22 cellular contexts compared by ENCODE assay signal in the genomic region with DNA sequence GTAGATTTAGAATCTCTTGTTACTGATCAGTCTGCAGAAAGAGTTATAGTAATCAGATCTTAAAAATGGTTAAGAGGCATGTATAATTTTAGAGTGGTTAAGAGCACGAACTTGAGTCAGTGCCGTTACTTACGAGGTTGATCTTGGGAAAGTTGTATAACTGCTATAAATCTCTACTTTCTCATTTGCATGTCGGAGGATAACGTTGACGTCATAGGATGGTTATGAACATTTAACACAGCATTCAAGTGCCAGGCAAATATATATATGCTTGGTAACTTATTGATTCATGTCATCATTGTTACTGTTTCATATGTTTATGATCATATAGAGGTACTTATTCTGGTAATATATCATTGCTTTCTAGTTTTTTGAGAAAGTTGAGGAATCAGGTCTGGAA.
DNase-seq lines count a peak whose midpoint lies in the region; ATAC-seq, FAIRE-seq and TF ChIP-seq lines count a peak whose summit lies in the region.
"Had no signal": no experiment of that assay in that cellular context is flagged by ENCODE, and none has a peak within 500 bp of the region (broad histone marks: within the 10 kb centered on the region; RNA-seq: fewer than 3 reads in every experiment).

No MANE protein-coding gene starts in this region.

- TF ChIP-seq EP300 in HepG2 (IDR thresholded peaks at IDR 0.05; ENCODE audit: low read depth in 2 of 2, low read length in 2 of 2), result no peak
- no peak for TF ChIP-seq EP300 in HepG2 (CRISPR knock-in tag; IDR thresholded peaks at IDR 0.05; ENCODE audit: borderline replicate concordance)

- H3K27me3 Mint-ChIP-seq in mesothelial cell of epicardium (ENCODE audit: low read depth), result no peaks in the 10 kb centered on the region
- peaks cover 12% of the 10 kb centered on the region for H3K27me3 Mint-ChIP-seq in osteocyte (ENCODE audit: unreplicated experiment)
- H3K27me3 Mint-ChIP-seq in CD8-positive, alpha-beta T cell (ENCODE audit: low read depth), result no peaks in the 10 kb centered on the region
- H3K27me3 Mint-ChIP-seq in naive thymus-derived CD4-positive, alpha-beta T cell, result peaks cover 0 to 4% (median 0%) of the 10 kb centered on the region in 5 donors
- H3K27me3 Mint-ChIP-seq: B cell; CD4-positive, CD25-positive, alpha-beta regulatory T cell; CD8-positive, alpha-beta memory T cell had no signal

- H3K4me3 Mint-ChIP-seq in mesothelial cell of epicardium (no peak overlapping the region), osteocyte (ENCODE audit: unreplicated experiment) (no peak overlapping the region)
- H3K4me3 Mint-ChIP-seq in CD8-positive, alpha-beta T cell, result no peak overlapping the region
- no peak overlapping the region for H3K4me3 Mint-ChIP-seq in naive thymus-derived CD4-positive, alpha-beta T cell
- H3K4me3 Mint-ChIP-seq: B cell; CD4-positive, CD25-positive, alpha-beta regulatory T cell; CD8-positive, alpha-beta memory T cell had no signal

- H3K4me1 Mint-ChIP-seq in mesothelial cell of epicardium (peaks cover 44% of the 10 kb centered on the region), osteocyte (ENCODE audit: unreplicated experiment) (peaks cover 26% of the 10 kb centered on the region)
- H3K4me1 Mint-ChIP-seq in CD8-positive, alpha-beta T cell (ENCODE audit: low read depth), result no peaks in the 10 kb centered on the region
- H3K4me1 Mint-ChIP-seq in naive thymus-derived CD4-positive, alpha-beta T cell, result no peaks in the 10 kb centered on the region
- H3K4me1 Mint-ChIP-seq: B cell; CD4-positive, CD25-positive, alpha-beta regulatory T cell; CD8-positive, alpha-beta memory T cell had no signal

- no peaks in the 10 kb centered on the region for H3K79me2 ChIP-seq in HepG2 (ENCODE audit: insufficient read depth, low read length)

- no peaks in the 10 kb centered on the region for H3K9me3 Mint-ChIP-seq in mesothelial cell of epicardium
- H3K9me3 Mint-ChIP-seq in osteocyte (ENCODE audit: unreplicated experiment), result no peaks in the 10 kb centered on the region
- peaks cover 2% of the 10 kb centered on the region for H3K9me3 Mint-ChIP-seq in CD8-positive, alpha-beta T cell
- peaks cover 0 to 7% (median 0%) of the 10 kb centered on the region in 11 donors for H3K9me3 Mint-ChIP-seq in naive thymus-derived CD4-positive, alpha-beta T cell

- in situ Hi-C loops in HepG2 (cut with HindIII; ENCODE audit: extremely low pct_ligation_motif_present, low pct_unique_long_range_greater_than_20kb), result loop anchor here (25.0 kb wide), 2 partner anchors 988 to 1263 kb away; a partner anchor contains a TSS

- H3K4me3 ChIP-seq in HepG2 (replicated peaks in 1 of 3; ENCODE audit: insufficient read depth in 1 of 3, low read depth in 2 of 3, low read length in 3 of 3) (no peak overlapping the region), right lobe of liver (no peak overlapping the region)
- H3K4me3 ChIP-seq in CD8-positive, alpha-beta T cell (ENCODE audit: low read depth, low read length), result no peak overlapping the region
- no peak overlapping the region for H3K4me3 ChIP-seq in naive thymus-derived CD4-positive, alpha-beta T cell (ENCODE audit: low read length)
- H3K4me3 ChIP-seq: BLaER1, GM23248 had no signal

- H3K4me2 ChIP-seq in HepG2 (ENCODE audit: low read depth, low read length), result no peak overlapping the region
- H3K4me2 ChIP-seq: BLaER1 had no signal

- no peak overlapping the region for H3K9ac ChIP-seq in HepG2 (ENCODE audit: insufficient read depth, low read depth, low read length)
- H3K9ac ChIP-seq: BLaER1, GM23248 had no signal

- H4K20me1 ChIP-seq in HepG2 (ENCODE audit: insufficient read depth, low read length), result no peaks in the 10 kb centered on the region
- H4K20me1 ChIP-seq: BLaER1 had no signal

- TF ChIP-seq POLR2A in HepG2 (IDR thresholded peaks at IDR 0.05; ENCODE audit: insufficient read depth in 1 of 2, low read depth in 2 of 2, low read length in 2 of 2) (no peak), right lobe of liver (IDR thresholded peaks at IDR 0.05) (no peak)

- CTCF ChIA-PET in HepG2 (lab: Yijun Ruan, JAX; ENCODE audit: low intra/inter-chr PET ratio, low total read pairs), result no interaction called here
- CTCF ChIA-PET in CD8-positive, alpha-beta T cell (lab: Charles Lee), result no interaction called here
- CTCF ChIA-PET in naive thymus-derived CD4-positive, alpha-beta T cell (lab: Charles Lee), result no interaction called here

- H3K27me3 ChIP-seq in HepG2 (ENCODE audit: control insufficient read depth in 1 of 2, insufficient read depth in 2 of 2, low read length in 2 of 2) (peaks cover 4 to 28% of the 10 kb centered on the region in 2 experiments; a peak in 4 of 5 replicates), right lobe of liver (no peaks in the 10 kb centered on the region)
- H3K27me3 ChIP-seq in CD8-positive, alpha-beta T cell (ENCODE audit: insufficient read depth, low read length), result no peaks in the 10 kb centered on the region
- H3K27me3 ChIP-seq in naive thymus-derived CD4-positive, alpha-beta T cell (ENCODE audit: control insufficient read depth in 2 of 2, insufficient read depth in 2 of 2, low read length in 2 of 2), result no peaks in the 10 kb centered on the region
- H3K27me3 ChIP-seq: BLaER1 had no signal

- H3K9me3 ChIP-seq in HepG2 (ENCODE audit: low read length), result no peaks in the 10 kb centered on the region
- H3K9me3 ChIP-seq in right lobe of liver, result no peaks in the 10 kb centered on the region
- H3K9me3 ChIP-seq in CD8-positive, alpha-beta T cell (ENCODE audit: low read length), result no peaks in the 10 kb centered on the region
- H3K9me3 ChIP-seq in naive thymus-derived CD4-positive, alpha-beta T cell (ENCODE audit: control insufficient read depth in 2 of 3, low read length in 3 of 3), result no peaks in the 10 kb centered on the region
- H3K9me3 ChIP-seq: BLaER1 had no signal

- H3K36me3 ChIP-seq in HepG2 (replicated peaks in 1 of 2; ENCODE audit: control insufficient read depth in 1 of 2, insufficient read depth in 2 of 2, low read length in 2 of 2) (no peaks in the 10 kb centered on the region), right lobe of liver (no peaks in the 10 kb centered on the region)
- no peaks in the 10 kb centered on the region for H3K36me3 ChIP-seq in CD8-positive, alpha-beta T cell (ENCODE audit: insufficient read depth, low read length)
- H3K36me3 ChIP-seq in naive thymus-derived CD4-positive, alpha-beta T cell (ENCODE audit: control insufficient read depth in 2 of 3, insufficient read depth in 3 of 3, low read length in 3 of 3), result no peaks in the 10 kb centered on the region
- H3K36me3 ChIP-seq: BLaER1 had no signal

- no peak for DNase-seq in HepG2 (ENCODE audit: low spot score)
- no peak for DNase-seq in right lobe of liver
- no peak for DNase-seq in mesothelial cell of epicardium (ENCODE audit: low spot score in 2 of 2, unreplicated experiment in 2 of 2)
- no peak for DNase-seq in osteocyte (ENCODE audit: extremely low spot score, unreplicated experiment)
- DNase-seq in DMS114 treated with DMSO at 0.1 percent for 48 hours (lab: John Stamatoyannopoulos, UW; ENCODE audit: unreplicated experiment), result no peak
- DNase-seq in CD8-positive, alpha-beta T cell, result no peak
- no peak for DNase-seq in naive thymus-derived CD4-positive, alpha-beta T cell
- DNase-seq: CD4-positive, CD25-positive, alpha-beta regulatory T cell; CD8-positive, alpha-beta memory T cell; DMS153; DND-41; GM23248; H7; HCEC 1CT had no signal

- no peak for TF ChIP-seq RAD21 in HepG2 (CRISPR knock-in tag; IDR thresholded peaks at IDR 0.05)

- TF ChIP-seq CTCF in HepG2 (CRISPR knock-in tag; IDR thresholded peaks at IDR 0.05), result no peak
- TF ChIP-seq CTCF in right lobe of liver (IDR thresholded peaks at IDR 0.05), result no peak
- no peak for TF ChIP-seq CTCF in mesothelial cell of epicardium (IDR thresholded peaks at IDR 0.05; ENCODE audit: unreplicated experiment)
- no peak for TF ChIP-seq CTCF in osteocyte (IDR thresholded peaks at IDR 0.05)
- no peak for TF ChIP-seq CTCF in CD8-positive, alpha-beta T cell (IDR thresholded peaks at IDR 0.05)

- H3K27ac ChIP-seq in HepG2 (ENCODE audit: extremely low read length, insufficient read depth, low read length) (no peak overlapping the region), right lobe of liver (no peak overlapping the region)
- H3K27ac ChIP-seq in CD8-positive, alpha-beta T cell (ENCODE audit: low read depth, low read length), result no peak overlapping the region
- no peak overlapping the region for H3K27ac ChIP-seq in naive thymus-derived CD4-positive, alpha-beta T cell (ENCODE audit: low read depth, low read length)
- H3K27ac ChIP-seq: 22Rv1, BLaER1, C4-2B, GM23248 had no signal

- no peak for FAIRE-seq in HepG2 (lab: Jason Lieb, UNC)
- FAIRE-seq: A204.1, G401.6, GM12892, GM19239 had no signal

- ATAC-seq in HepG2 (no peak), right lobe of liver (no peak)
- ATAC-seq in CD8-positive, alpha-beta T cell, result no peak
- no peak for ATAC-seq in naive thymus-derived CD4-positive, alpha-beta T cell

- H3K36me3 Mint-ChIP-seq in mesothelial cell of epicardium (peaks cover 47% of the 10 kb centered on the region), osteocyte (ENCODE audit: unreplicated experiment) (peaks cover 30% of the 10 kb centered on the region)
- no peaks in the 10 kb centered on the region for H3K36me3 Mint-ChIP-seq in CD8-positive, alpha-beta T cell
- H3K36me3 Mint-ChIP-seq in naive thymus-derived CD4-positive, alpha-beta T cell, result no peaks in the 10 kb centered on the region
- H3K36me3 Mint-ChIP-seq: CD4-positive, CD25-positive, alpha-beta regulatory T cell; CD8-positive, alpha-beta memory T cell had no signal

- BruUV-seq in HepG2 (replicated peaks; lab: Mats Ljungman, UMichigan), result no TSS peak

- 21% methylated on average over 6 of the region's 6 CpGs for WGBS in HepG2 (ENCODE audit: low lambda C conversion rate)
- 56% methylated on average over 6 of the region's 6 CpGs for WGBS in right lobe of liver (ENCODE audit: insufficient coverage, low coverage, low lambda C conversion rate, missing lambda C conversion rate)

- POLR2A ChIA-PET in HepG2 (lab: Yijun Ruan, JAX), result no interaction called here
- POLR2A ChIA-PET in CD8-positive, alpha-beta T cell (lab: Charles Lee), result no interaction called here
- POLR2A ChIA-PET in naive thymus-derived CD4-positive, alpha-beta T cell (lab: Charles Lee), result no interaction called here

- H3K27ac Mint-ChIP-seq in mesothelial cell of epicardium, result peak overlapping the region; percentile 70
- peak overlapping the region; percentile 42 for H3K27ac Mint-ChIP-seq in osteocyte (ENCODE audit: unreplicated experiment)
- H3K27ac Mint-ChIP-seq in CD8-positive, alpha-beta T cell, result no peak overlapping the region
- H3K27ac Mint-ChIP-seq in naive thymus-derived CD4-positive, alpha-beta T cell, result no peak overlapping the region
- H3K27ac Mint-ChIP-seq: B cell; CD4-positive, CD25-positive, alpha-beta regulatory T cell; CD8-positive, alpha-beta memory T cell had no signal

- H3K4me1 ChIP-seq in HepG2 (ENCODE audit: insufficient read depth, low read length) (no peaks in the 10 kb centered on the region), right lobe of liver (no peaks in the 10 kb centered on the region)
- no peaks in the 10 kb centered on the region for H3K4me1 ChIP-seq in CD8-positive, alpha-beta T cell (ENCODE audit: insufficient read depth, low read length)
- H3K4me1 ChIP-seq in naive thymus-derived CD4-positive, alpha-beta T cell (ENCODE audit: control insufficient read depth in 2 of 2, insufficient read depth in 2 of 2, low read length in 2 of 2), result no peaks in the 10 kb centered on the region
- H3K4me1 ChIP-seq: BLaER1 had no signal

- intact Hi-C loops in HepG2 (cut with micrococcal nuclease; ENCODE audit: unreplicated experiment), result no loop called here
- intact Hi-C loops in right lobe of liver (cut with DNase I), result no loop called here
- intact Hi-C loops in CD8-positive, alpha-beta T cell (cut with DNase I, micrococcal nuclease), result no loop called here
- intact Hi-C loops in naive thymus-derived CD4-positive, alpha-beta T cell (cut with micrococcal nuclease), result no loop called here

- no peak overlapping the region for H2AFZ ChIP-seq in HepG2 (ENCODE audit: low read length)
- H2AFZ ChIP-seq: GM23248 had no signal

Comparison
In these comparisons a context has a peak if more than half of its experiments do, and no peak if none do; other contexts are left out.
1. H3K27ac Mint-ChIP-seq: peak in mesothelial cell of epicardium (single experiment) and osteocyte (single experiment); none in CD8-positive, alpha-beta T cell (single experiment) and naive thymus-derived CD4-positive, alpha-beta T cell (0 of 9).